In genomic region chr4:10765386-10765785, GRCh38 we compare ENCODE assay signal across 13 cellular contexts.
DNase-seq lines count a peak whose midpoint lies in the region; ATAC-seq and TF ChIP-seq lines count a peak whose summit lies in the region.
"Had no signal": no experiment of that assay in that cellular context is flagged by ENCODE, and none has a peak within 500 bp of the region (broad histone marks: within the 10 kb centered on the region; RNA-seq: fewer than 3 reads in every experiment).

No MANE protein-coding gene starts in this region.

- no peak for TF ChIP-seq CTCF in smooth muscle cell (IDR thresholded peaks at IDR 0.05; ENCODE audit: borderline replicate concordance, insufficient read depth, poor library complexity, severe bottlenecking)

- H3K27ac ChIP-seq in smooth muscle cell (ENCODE audit: low read depth), result no peak overlapping the region

- no peak overlapping the region for H2AFZ ChIP-seq in smooth muscle cell (ENCODE audit: low read depth)
- H2AFZ ChIP-seq: GM23338 had no signal

- no peaks in the 10 kb centered on the region for H3K79me2 ChIP-seq in smooth muscle cell (ENCODE audit: low read depth)

- no peak overlapping the region for H3K4me3 ChIP-seq in smooth muscle cell
- H3K4me3 ChIP-seq: GM23338 had no signal

- ATAC-seq in left ventricle myocardium superior, result no peak
- ATAC-seq: GM23338, HepG2 had no signal

- 87% methylated on average over 3 of the region's 3 CpGs for WGBS in smooth muscle cell (ENCODE audit: low lambda C conversion rate)

- in situ Hi-C loops in KBM-7 (cut with MboI; ENCODE audit: low pct_unique_long_range_greater_than_20kb, low sequenced_read_pairs), result no loop called here

- intact Hi-C loops in left ventricle myocardium superior (cut with micrococcal nuclease), result no loop called here

- H3F3A ChIP-seq in smooth muscle cell (ENCODE audit: low read depth), result peaks cover 4% of the 10 kb centered on the region

- no peak overlapping the region for H3K4me2 ChIP-seq in smooth muscle cell
- H3K4me2 ChIP-seq: GM23338 had no signal

- H3K4me1 ChIP-seq in smooth muscle cell (ENCODE audit: low read depth), result no peaks in the 10 kb centered on the region

- no peaks in the 10 kb centered on the region for H3K36me3 ChIP-seq in smooth muscle cell (ENCODE audit: low read depth)

- no peaks in the 10 kb centered on the region for H3K27me3 ChIP-seq in smooth muscle cell (ENCODE audit: low read depth)

- no peaks in the 10 kb centered on the region for H4K20me1 ChIP-seq in smooth muscle cell (ENCODE audit: low read depth)

- no peaks in the 10 kb centered on the region for H3K9me3 ChIP-seq in smooth muscle cell (replicated peaks; ENCODE audit: low read depth)

- no peak overlapping the region for H3K9ac ChIP-seq in smooth muscle cell (ENCODE audit: low read depth)

- DNase-seq in COLO668 (lab: John Stamatoyannopoulos, UW; ENCODE audit: unreplicated experiment), result peak; percentile 35
- DNase-seq in NCI-H146 (lab: John Stamatoyannopoulos, UW), result peak; percentile 71
- DNase-seq in NCI-H69 (lab: John Stamatoyannopoulos, UW), result peak; percentile 49
- DNase-seq in foreskin melanocyte, result peak; percentile 98
- no peak for DNase-seq in left ventricle myocardium superior
- no peak for DNase-seq in smooth muscle cell (lab: John Stamatoyannopoulos, UW; ENCODE audit: unreplicated experiment)
- no peak for DNase-seq in KBM-7
- DNase-seq: C1 segment of cervical spinal cord; CD4-positive, alpha-beta T cell; COR-L47; H7 had no signal

Comparison
In these comparisons a context has a peak if more than half of its experiments do, and no peak if none do; other contexts are left out.
1. DNase-seq: peak in COLO668 (single experiment), NCI-H146 (single experiment), NCI-H69 (single experiment) and foreskin melanocyte (single experiment); none in left ventricle myocardium superior (single experiment), smooth muscle cell (single experiment) and KBM-7 (single experiment).